8 cellular contexts compared by ENCODE assay signal in genomic region chr7:4745265-4745919, GRCh38. TPM values are rescaled to one million over a fixed set of nuclear protein-coding genes. Genes with fewer than 3 reads are reported as not detected.
DNase-seq lines count a peak whose midpoint lies in the region; ATAC-seq, FAIRE-seq and TF ChIP-seq lines count a peak whose summit lies in the region.

No MANE protein-coding gene starts in this region.

- intact Hi-C loops in OCI-LY7 (cut with micrococcal nuclease; ENCODE audit: unreplicated experiment) (no loop called here), endothelial cell of umbilical vein (cut with micrococcal nuclease) (loop anchor here (1.0 kb wide), 3 partner anchors 20 to 61 kb away; no protein-coding TSS in a partner anchor), gastrocnemius medialis (cut with DNase I; ENCODE audit: low total_unique reads) (loop anchor here (2.0 kb wide), 2 partner anchors 29 to 61 kb away; partner anchors contain the start of gene AP5Z1)

- in situ Hi-C loops in gastrocnemius medialis (cut with MboI; ENCODE audit: low sequenced_read_pairs in 4 of 4), result loop anchor here in 2 of 4 donors (10.0 kb wide), 1 partner anchor 61 kb away; the partner anchor contains the start of gene FOXK1 (in 2 of the 2)

- H3K4me2 ChIP-seq in OCI-LY7 (ENCODE audit: low read length) (peak overlapping the region; percentile 79), endothelial cell of umbilical vein (ENCODE audit: insufficient read depth, low read length) (peak overlapping the region; percentile 92)

- H4K20me1 ChIP-seq in OCI-LY7 (ENCODE audit: insufficient read depth, low read length) (no peaks in the 10 kb centered on the region), endothelial cell of umbilical vein (replicated peaks; ENCODE audit: control insufficient read depth, extremely low read depth, insufficient read depth, low read length) (no peaks in the 10 kb centered on the region)

- peak overlapping the region; percentile 74 for H3K27ac ChIP-seq in 22Rv1
- peak overlapping the region; percentile 64 for H3K27ac ChIP-seq in OCI-LY7 (ENCODE audit: low read depth, low read length, poor library complexity, severe bottlenecking)
- peak overlapping the region; percentile 76 for H3K27ac ChIP-seq in endothelial cell of umbilical vein (ENCODE audit: insufficient read depth, low read depth, low read length)
- peak overlapping the region; percentile 88 to 94 (median 92) for H3K27ac ChIP-seq in gastrocnemius medialis

- H3K9me3 ChIP-seq in OCI-LY7 (ENCODE audit: low read length), result no peaks in the 10 kb centered on the region
- no peaks in the 10 kb centered on the region for H3K9me3 ChIP-seq in endothelial cell of umbilical vein (replicated peaks; ENCODE audit: control insufficient read depth, insufficient read depth, low read length)
- no peaks in the 10 kb centered on the region for H3K9me3 ChIP-seq in gastrocnemius medialis

- H3K4me3 ChIP-seq in OCI-LY7 (ENCODE audit: low read depth, low read length, poor library complexity, severe bottlenecking), result peak overlapping the region; percentile 53
- H3K4me3 ChIP-seq in endothelial cell of umbilical vein (replicated peaks in 1 of 3; ENCODE audit: insufficient read depth in 1 of 3, low read depth in 1 of 3, low read length in 3 of 3), result peak overlapping the region in 2 of 3 experiments; percentile 8 to 57
- peak overlapping the region; percentile 32 to 46 (median 38) for H3K4me3 ChIP-seq in gastrocnemius medialis

- H3K27me3 ChIP-seq in endothelial cell of umbilical vein (ENCODE audit: control insufficient read depth in 2 of 2, insufficient read depth in 2 of 2, low read length in 2 of 2) (no peaks in the 10 kb centered on the region), gastrocnemius medialis (no peaks in the 10 kb centered on the region)

- no peaks in the 10 kb centered on the region for H3K9me1 ChIP-seq in endothelial cell of umbilical vein (replicated peaks; ENCODE audit: control insufficient read depth, extremely low read depth, insufficient read depth, low read length)

- CTCF ChIA-PET in OCI-LY7 (lab: Charles Lee; ENCODE audit: unreplicated experiment) (interaction anchor here (0.6 kb wide), 1 partner anchor 12 kb away, joined by 3 read pairs; no protein-coding TSS in a partner anchor), endothelial cell of umbilical vein (lab: Charles Lee) (interaction anchor here (0.6 to 3.7 kb wide), 11 partner anchors 9 to 104 kb away, joined by 3 to 14 read pairs (median 4); partner anchors contain the start of genes AP5Z1 and FOXK1)

- H2AFZ ChIP-seq in OCI-LY7 (ENCODE audit: low read length) (no peak overlapping the region; the same call in 1 of the 2 replicates), endothelial cell of umbilical vein (ENCODE audit: low read depth, low read length) (no peak overlapping the region)

- DNase-seq in OCI-LY7 (ENCODE audit: low spot score) (no peak), endothelial cell of umbilical vein (ENCODE audit: low read depth, low spot score) (no peak), gastrocnemius medialis (no peak), amniotic stem cell (lab: John Stamatoyannopoulos, UW) (no peak), DMS114 treated with DMSO at 0.1 percent for 48 hours (lab: John Stamatoyannopoulos, UW; ENCODE audit: unreplicated experiment) (no peak), DMS 273 treated with DMSO at 0.1 percent for 48 hours (lab: John Stamatoyannopoulos, UW) (no peak)

- ATAC-seq in GM21390 (IDR thresholded peaks at IDR 0.05; ENCODE audit: unreplicated experiment), result peak; percentile 21
- ATAC-seq in gastrocnemius medialis, result no peak

- no peaks in the 10 kb centered on the region for H3K9me2 ChIP-seq in OCI-LY7 (ENCODE audit: insufficient read depth, low read length)

- H3K36me3 ChIP-seq in OCI-LY7 (ENCODE audit: insufficient read depth, low read length) (peaks cover 61% of the 10 kb centered on the region), endothelial cell of umbilical vein (ENCODE audit: control insufficient read depth in 2 of 2, extremely low read depth in 1 of 2, insufficient read depth in 2 of 2, low read length in 2 of 2) (peaks cover 7 to 11% of the 10 kb centered on the region in 2 experiments), gastrocnemius medialis (peaks cover 0 to 14% of the 10 kb centered on the region in 2 donors)

- FAIRE-seq in endothelial cell of umbilical vein (lab: Jason Lieb, UNC), result peak; percentile 18

- BruUV-seq in OCI-LY7 (replicated peaks; lab: Mats Ljungman, UMichigan), result TSS peak; percentile 73
- TSS peak; percentile 76 for BruUV-seq in endothelial cell of umbilical vein (replicated peaks; lab: Mats Ljungman, UMichigan)

- dilution Hi-C loops in endothelial cell of umbilical vein (cut with MboI; ENCODE audit: extremely low pct_ligation_motif_present, low sequenced_read_pairs), result no loop called here

- H3K9ac ChIP-seq in endothelial cell of umbilical vein (replicated peaks; ENCODE audit: extremely low read depth, insufficient read depth, low read length), result peak overlapping the region; percentile 86

- H3K79me2 ChIP-seq in OCI-LY7 (ENCODE audit: insufficient read depth, low read depth, low read length) (peaks cover 12% of the 10 kb centered on the region; the same call in 1 of the 2 replicates), endothelial cell of umbilical vein (ENCODE audit: control insufficient read depth, insufficient read depth, low read length) (peaks cover 34% of the 10 kb centered on the region)

- no peak for TF ChIP-seq CTCF in 22Rv1 (IDR thresholded peaks at IDR 0.05)
- TF ChIP-seq CTCF in OCI-LY7 (conservative IDR thresholded peaks at IDR 0.05; ENCODE audit: low read length), result no peak
- TF ChIP-seq CTCF in endothelial cell of umbilical vein (IDR thresholded peaks at IDR 0.05; ENCODE audit: extremely low read depth in 1 of 2, insufficient read depth in 1 of 2, low read depth in 1 of 2, low read length in 2 of 2), result no peak
- no peak for TF ChIP-seq CTCF in gastrocnemius medialis (IDR thresholded peaks at IDR 0.05 in 4 of 5, conservative IDR thresholded peaks at IDR 0.05 in 1 of 5)

- no peak for TF ChIP-seq POLR2A in endothelial cell of umbilical vein (IDR thresholded peaks at IDR 0.05; ENCODE audit: low read depth, low read length)
- TF ChIP-seq POLR2A in gastrocnemius medialis (IDR thresholded peaks at IDR 0.05), result peak in 1 of 2 donors; percentile 73

- H3K4me1 ChIP-seq in OCI-LY7 (ENCODE audit: insufficient read depth, low read length, poor library complexity, severe bottlenecking) (peaks cover 27% of the 10 kb centered on the region), endothelial cell of umbilical vein (ENCODE audit: control insufficient read depth, extremely low read depth, insufficient read depth, low read length) (peaks cover 49% of the 10 kb centered on the region), gastrocnemius medialis (peaks cover 30 to 40% of the 10 kb centered on the region in 2 donors)

- POLR2A ChIA-PET in OCI-LY7 (lab: Charles Lee), result interaction anchor here (1.2 to 2.1 kb wide), 2 partner anchors 21 to 30 kb away, joined by 4 to 8 read pairs; partner anchors contain the start of gene AP5Z1
- POLR2A ChIA-PET in endothelial cell of umbilical vein (lab: Charles Lee), result interaction anchor here (0.5 to 2.3 kb wide), 5 partner anchors 21 to 490 kb away, joined by 5 to 12 read pairs (median 6); partner anchors contain the start of gene AP5Z1

TF ChIP-seq in endothelial cell of umbilical vein, 7 proteins besides CTCF, POLR2A, EP300 and RAD21:
- TF ChIP-seq MYC (IDR thresholded peaks at IDR 0.05; ENCODE audit: low read depth, low read length), result no peak
- TF ChIP-seq POLR2AphosphoS5 (IDR thresholded peaks at IDR 0.05; ENCODE audit: insufficient read depth, low read depth, low read length), result no peak
- TF ChIP-seq EZH2 (IDR thresholded peaks at IDR 0.05; ENCODE audit: borderline replicate concordance, low read depth, low read length, severe bottlenecking), result no peak
- TF ChIP-seq MAX (IDR thresholded peaks at IDR 0.05; ENCODE audit: insufficient read depth, insufficient read length), result no peak
- no peak for TF ChIP-seq JUN (IDR thresholded peaks at IDR 0.05; ENCODE audit: borderline replicate concordance, insufficient read depth, insufficient read length, low read depth)
- no peak for TF ChIP-seq GATA2 (IDR thresholded peaks at IDR 0.05; ENCODE audit: insufficient read depth, insufficient read length, low read depth, low read length)
- TF ChIP-seq FOS (IDR thresholded peaks at IDR 0.05; ENCODE audit: borderline replicate concordance, insufficient read depth, low read length), result no peak

RNA-seq across cellular contexts. Expression of gene AP5Z1, which starts 30.0 kb away (rescaled TPM):
- total RNA-seq in OCI-LY7 (2014; rRNA removed; shearing (Covaris generic)), result 35.0 and 37.0 TPM in 2 replicates
- 32.1 and 32.8 TPM in 2 replicates for total RNA-seq in OCI-LY7 (2022)
- 58.9 and 64.3 TPM in 2 replicates for total RNA-seq in endothelial cell of umbilical vein
- 53.7 and 67.3 TPM in 2 replicates for polyA plus RNA-seq in endothelial cell of umbilical vein
- polyA plus RNA-seq in endothelial cell of umbilical vein (2011; cell fraction: cytosol; rRNA removed), result 15.8 and 26.1 TPM in 2 replicates
- polyA plus RNA-seq in endothelial cell of umbilical vein (2011; cell fraction: nucleus; rRNA removed), result 137 and 170 TPM in 2 replicates
- polyA plus RNA-seq in endothelial cell of umbilical vein (2012), result 21.4 and 21.9 TPM in 2 replicates
- 14.4 and 19.7 TPM in 2 replicates for polyA minus RNA-seq in endothelial cell of umbilical vein
- polyA minus RNA-seq in endothelial cell of umbilical vein (2011; cell fraction: cytosol; rRNA and poly(A)+ RNA removed), result 23.1 TPM
- 47.1 and 90.4 TPM in 2 replicates for polyA minus RNA-seq in endothelial cell of umbilical vein (2011; cell fraction: nucleus; rRNA and poly(A)+ RNA removed)
- 10 to 100 TPM; 10.2 to 18.1 (median 14.6) TPM for total RNA-seq in gastrocnemius medialis
